In the genomic region with DNA sequence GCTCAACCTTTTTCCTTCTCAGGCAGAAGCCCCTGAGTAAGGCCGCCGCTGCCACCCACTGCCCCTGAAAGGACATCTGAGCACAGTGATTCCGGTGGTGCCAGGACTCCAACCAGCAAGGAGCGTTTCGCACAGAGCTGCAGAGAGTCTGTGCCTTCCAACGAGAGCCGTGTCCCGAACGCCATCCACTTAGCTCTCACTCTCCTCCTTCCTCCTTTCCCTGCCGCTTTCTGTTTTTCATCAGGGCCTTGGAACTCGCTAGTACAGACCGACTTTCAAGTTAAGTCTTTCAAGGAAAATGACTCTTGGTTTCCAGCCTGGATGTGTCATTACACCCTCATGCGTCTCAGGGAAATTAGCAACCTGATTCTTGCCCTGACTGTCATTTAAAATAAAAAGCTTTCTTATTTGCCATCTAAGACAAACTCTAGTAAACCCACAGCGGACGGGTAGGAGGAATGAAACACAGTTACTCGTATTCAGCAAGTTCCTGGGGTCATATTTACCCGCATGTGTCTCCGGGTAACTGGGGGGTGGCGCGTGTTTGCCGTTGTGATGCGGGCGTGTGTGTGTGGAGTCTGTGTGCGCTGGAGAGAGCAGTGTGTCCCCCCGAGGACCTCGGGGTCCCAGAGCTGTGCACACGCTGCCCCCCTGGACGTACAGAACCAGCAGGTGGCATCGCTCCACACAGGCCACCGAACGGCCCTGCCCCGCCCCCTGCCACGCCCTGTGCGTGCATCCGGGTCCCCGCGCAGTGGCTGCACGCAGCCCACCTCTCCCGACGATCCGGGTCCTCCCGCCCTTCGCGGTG, we compare ENCODE assay signal across 8 cellular contexts. TPM values are rescaled to one million over a fixed set of nuclear protein-coding genes. Genes with fewer than 3 reads are reported as not detected.
DNase-seq lines count a peak whose midpoint lies in the region; ATAC-seq and TF ChIP-seq lines count a peak whose summit lies in the region.

No MANE protein-coding gene starts in this region.

- H3K4me3 ChIP-seq in dorsolateral prefrontal cortex (peak overlapping the region; percentile 20 to 77 (median 59)), mucosa of descending colon (peak overlapping the region; percentile 26)

- peak; percentile 69 for DNase-seq in GM10248 (ENCODE audit: extremely low spot score)
- peak; percentile 64 for DNase-seq in activated CD4-positive, alpha-beta T cell treated with anti-CD3 and anti-CD28 coated beads for 48 hours
- DNase-seq in dorsolateral prefrontal cortex, result peak in 7 of 10 donors; percentile 36 to 65 (median 47)
- DNase-seq in mucosa of descending colon, result peak; percentile 66 to 76 (median 76)
- peak; percentile 30 to 33 for DNase-seq in stimulated activated CD8-positive, alpha-beta memory T cell treated with anti-CD3 and anti-CD28 coated beads, Interleukin-7, amount 100 ng/mL, for 48 hours (ENCODE audit: extremely low read depth in 1 of 2, low read depth in 1 of 2)
- no peak for DNase-seq in HT-29 (ENCODE audit: low spot score)
- no peak for DNase-seq in islet precursor cell

- peak overlapping the region; percentile 80 to 91 (median 86) for H3K4me3 Mint-ChIP-seq in IgD-negative memory B cell

- TF ChIP-seq CTCF in GM10248 (IDR thresholded peaks at IDR 0.05; ENCODE audit: control extremely low read depth, extremely low read depth, low read depth, missing control alignments) (peak; percentile 18), dorsolateral prefrontal cortex (IDR thresholded peaks at IDR 0.05 in 54 of 56, conservative IDR thresholded peaks at IDR 0.05 in 2 of 56; ENCODE audit: low read depth in 1 of 56, partially characterized antibody in 56 of 56) (peak in 53 of 56 donors; percentile 20 to 78 (median 50)), mucosa of descending colon (IDR thresholded peaks at IDR 0.05) (no peak)

- H3K36me3 Mint-ChIP-seq in IgD-negative memory B cell, result no peaks in the 10 kb centered on the region

- H3K27me3 ChIP-seq in dorsolateral prefrontal cortex, result peaks cover 0 to 19% (median 4%) of the 10 kb centered on the region in 45 donors

- POLR2A ChIA-PET in GM10248 (lab: Yijun Ruan, JAX), result no interaction called here

- peaks cover 0 to 4% (median 3%) of the 10 kb centered on the region in 3 donors for H3K4me1 Mint-ChIP-seq in IgD-negative memory B cell

- ATAC-seq in mucosa of descending colon, result peak; percentile 90

- peaks cover 3% of the 10 kb centered on the region for H3K4me1 ChIP-seq in mucosa of descending colon (ENCODE audit: low read depth)

- H3K36me3 ChIP-seq in mucosa of descending colon (ENCODE audit: low read depth), result no peaks in the 10 kb centered on the region

- peak overlapping the region in 16 of 59 donors; percentile 6 to 77 (median 54) for H3K27ac ChIP-seq in dorsolateral prefrontal cortex

- H3K9me3 Mint-ChIP-seq in IgD-negative memory B cell, result no peaks in the 10 kb centered on the region

- CTCF ChIA-PET in GM10248 (lab: Yijun Ruan, JAX), result interaction anchor here (1.2 kb wide), 2 partner anchors 9 to 11 kb away, joined by 3 to 4 read pairs; no protein-coding TSS in a partner anchor

- no peaks in the 10 kb centered on the region for H3K9me3 ChIP-seq in mucosa of descending colon

- H3K27me3 Mint-ChIP-seq in IgD-negative memory B cell, result peaks cover 17% of the 10 kb centered on the region

- intact Hi-C loops in dorsolateral prefrontal cortex (cut with DNase I), result loop anchor here in 1 of 2 donors (10.0 kb wide), 1 partner anchor 156 kb away; no protein-coding TSS in a partner anchor
- intact Hi-C loops in mucosa of descending colon (cut with DNase I, micrococcal nuclease), result no loop called here

- no peak overlapping the region for H3K27ac Mint-ChIP-seq in IgD-negative memory B cell

RNA-seq across cellular contexts. Expression of a gene that starts 30.4 kb away (rescaled TPM):
- not detected for polyA plus RNA-seq in IgD-negative memory B cell
- total RNA-seq in dorsolateral prefrontal cortex (10 to 100 TPM in 61 of 120 experiments, 1 to 10 TPM in 59; 2.6 to 21.6 (median 10.1) TPM), mucosa of descending colon (10 to 100 TPM in 2 of 3 donors, 1 to 10 TPM in 1; 4.7 to 18.0 (median 12.9) TPM)
- 12.3 and 21.0 TPM in 2 replicates for total RNA-seq in HT-29 (2014; rRNA removed; shearing (Covaris generic))

Comparison
In these comparisons a context has a peak if more than half of its experiments do, and no peak if none do; other contexts are left out.
1. DNase-seq: peak in GM10248 (single experiment), activated CD4-positive, alpha-beta T cell treated with anti-CD3 and anti-CD28 coated beads for 48 hours (single experiment), dorsolateral prefrontal cortex (7 of 10), mucosa of descending colon (3 of 3) and stimulated activated CD8-positive, alpha-beta memory T cell treated with anti-CD3 and anti-CD28 coated beads, Interleukin-7, amount 100 ng/mL, for 48 hours (2 of 2); none in HT-29 (single experiment) and islet precursor cell (single experiment).